9 cellular contexts compared by ENCODE assay signal in genomic region chr10:71736570-71737355, GRCh38. TPM values are rescaled to one million over a fixed set of nuclear protein-coding genes. Genes with fewer than 3 reads are reported as not detected.
DNase-seq lines count a peak whose midpoint lies in the region; ATAC-seq and TF ChIP-seq lines count a peak whose summit lies in the region.
"Had no signal": no experiment of that assay in that cellular context is flagged by ENCODE, and none has a peak within 500 bp of the region (broad histone marks: within the 10 kb centered on the region; RNA-seq: fewer than 3 reads in every experiment).

No MANE protein-coding gene starts in this region.

- peak overlapping the region; percentile 98 for H3K27ac Mint-ChIP-seq in activated CD4-positive, alpha-beta memory T cell treated with anti-CD3 and anti-CD28 coated beads for 36 hours
- peak overlapping the region; percentile 59 for H3K27ac Mint-ChIP-seq in type B pancreatic cell

- intact Hi-C loops in activated CD4-positive, alpha-beta memory T cell treated with anti-CD3 and anti-CD28 coated beads for 36 hours (cut with micrococcal nuclease) = loop anchor here (1.0 to 5.0 kb wide), 4 partner anchors 9 to 39 kb away; no protein-coding TSS in a partner anchor
- intact Hi-C loops in left lung (cut with DNase I) = no loop called here

- H3K4me3 ChIP-seq in left lung = no peak overlapping the region

- no peaks in the 10 kb centered on the region for H3K9me3 Mint-ChIP-seq in activated T-cell treated with anti-CD3 and anti-CD28 coated beads, Interleukin-2, amount 50 U/mL, for 4 hours
- H3K9me3 Mint-ChIP-seq in activated CD4-positive, alpha-beta memory T cell treated with anti-CD3 and anti-CD28 coated beads for 36 hours = no peaks in the 10 kb centered on the region
- H3K9me3 Mint-ChIP-seq in type B pancreatic cell = no peaks in the 10 kb centered on the region

- CTCF ChIA-PET in activated CD4-positive, alpha-beta memory T cell treated with anti-CD3 and anti-CD28 coated beads for 36 hours (lab: Charles Lee) = interaction anchor here (1.1 to 3.3 kb wide), 8 partner anchors 10 to 33 kb away, joined by 3 to 30 read pairs (median 4); no protein-coding TSS in a partner anchor

- H3K4me3 Mint-ChIP-seq in activated T-cell treated with anti-CD3 and anti-CD28 coated beads, Interleukin-2, amount 50 U/mL, for 4 hours = peak overlapping the region; percentile 33
- H3K4me3 Mint-ChIP-seq in activated CD4-positive, alpha-beta memory T cell treated with anti-CD3 and anti-CD28 coated beads for 36 hours = peak overlapping the region; percentile 60
- H3K4me3 Mint-ChIP-seq in type B pancreatic cell = no peak overlapping the region

- H3K9me3 ChIP-seq in left lung = no peaks in the 10 kb centered on the region

- peaks cover 23 to 84% of the 10 kb centered on the region in 2 donors for H3K4me1 ChIP-seq in left lung

- peak overlapping the region; percentile 33 to 89 for H3K27ac ChIP-seq in left lung

- peaks cover 99% of the 10 kb centered on the region for H3K4me1 Mint-ChIP-seq in activated T-cell treated with anti-CD3 and anti-CD28 coated beads, Interleukin-2, amount 50 U/mL, for 4 hours (ENCODE audit: low read depth)
- peaks cover 95% of the 10 kb centered on the region for H3K4me1 Mint-ChIP-seq in activated CD4-positive, alpha-beta memory T cell treated with anti-CD3 and anti-CD28 coated beads for 36 hours (ENCODE audit: low read depth)
- peaks cover 19% of the 10 kb centered on the region for H3K4me1 Mint-ChIP-seq in type B pancreatic cell (ENCODE audit: unreplicated experiment)

- no peaks in the 10 kb centered on the region for H3K27me3 ChIP-seq in left lung

- POLR2A ChIA-PET in activated CD4-positive, alpha-beta memory T cell treated with anti-CD3 and anti-CD28 coated beads for 36 hours (lab: Charles Lee) = interaction anchor here (0.9 to 3.9 kb wide), 8 partner anchors 9 to 37 kb away, joined by 3 to 36 read pairs (median 6); partner anchors contain the start of gene VSIR

- ATAC-seq in activated T-cell treated with anti-CD3 and anti-CD28 coated beads, Interleukin-2, amount 50 U/mL, for 4 hours = peak; percentile 11 to 15
- peak; percentile 60 for ATAC-seq in left lung
- no peak for ATAC-seq in HG02885 (IDR thresholded peaks at IDR 0.05; ENCODE audit: poor library complexity, unreplicated experiment)

- H3K36me3 ChIP-seq in left lung = no peaks in the 10 kb centered on the region

- TF ChIP-seq CTCF in left lung (IDR thresholded peaks at IDR 0.05) = no peak
- TF ChIP-seq CTCF in type B pancreatic cell (conservative IDR thresholded peaks at IDR 0.05) = no peak

- no peaks in the 10 kb centered on the region for H3K27me3 Mint-ChIP-seq in activated T-cell treated with anti-CD3 and anti-CD28 coated beads, Interleukin-2, amount 50 U/mL, for 4 hours (ENCODE audit: low read depth)
- no peaks in the 10 kb centered on the region for H3K27me3 Mint-ChIP-seq in activated CD4-positive, alpha-beta memory T cell treated with anti-CD3 and anti-CD28 coated beads for 36 hours
- H3K27me3 Mint-ChIP-seq in type B pancreatic cell = no peaks in the 10 kb centered on the region

- DNase-seq in activated T-cell treated with anti-CD3 and anti-CD28 coated beads, Interleukin-2, amount 50 U/mL, for 4 hours = no peak
- DNase-seq in activated T-cell treated with anti-CD3 and anti-CD28 coated beads for 4 hours (no peak), left lung (no peak), type B pancreatic cell (ENCODE audit: extremely low spot score, unreplicated experiment) (no peak), ureter (ENCODE audit: low spot score) (no peak), COR-L47 (lab: John Stamatoyannopoulos, UW) (no peak)
- no peak for DNase-seq in activated CD4-positive, alpha-beta memory T cell treated with anti-CD3 and anti-CD28 coated beads for 36 hours

- H3K36me3 Mint-ChIP-seq in activated T-cell treated with anti-CD3 and anti-CD28 coated beads, Interleukin-2, amount 50 U/mL, for 4 hours (ENCODE audit: insufficient read depth) = peaks cover 2% of the 10 kb centered on the region
- no peaks in the 10 kb centered on the region for H3K36me3 Mint-ChIP-seq in activated CD4-positive, alpha-beta memory T cell treated with anti-CD3 and anti-CD28 coated beads for 36 hours
- H3K36me3 Mint-ChIP-seq in type B pancreatic cell = no peaks in the 10 kb centered on the region

RNA-seq across cellular contexts. Expression of gene C10orf105, which starts 17.2 kb away (rescaled TPM):
- under 1 TPM; 0.05 to 0.28 (median 0.18) TPM for total RNA-seq in activated T-cell treated with anti-CD3 and anti-CD28 coated beads, Interleukin-2, amount 50 U/mL, for 4 hours
- total RNA-seq in activated CD4-positive, alpha-beta memory T cell treated with anti-CD3 and anti-CD28 coated beads for 36 hours = under 1 TPM; 0.63 to 0.76 TPM
- total RNA-seq in left lung (1 to 10 TPM in 1 of 2 donors, under 1 TPM in 1; 0.17 to 1.0 TPM), type B pancreatic cell (ENCODE audit: low replicate concordance) (0.31 TPM in 1 of 2 replicates, not detected in the other), ureter (0.34 TPM)
- total RNA-seq: cardiac septum had no signal

RNA-seq across cellular contexts. Expression of gene VSIR, which starts 36.6 kb away (rescaled TPM):
- total RNA-seq in activated T-cell treated with anti-CD3 and anti-CD28 coated beads, Interleukin-2, amount 50 U/mL, for 4 hours = 100 to 1,000 TPM; 238 to 274 (median 240) TPM
- 100 to 1,000 TPM; 112 TPM for total RNA-seq in activated CD4-positive, alpha-beta memory T cell treated with anti-CD3 and anti-CD28 coated beads for 36 hours
- total RNA-seq in left lung = 100 to 1,000 TPM in 1 of 2 donors, 10 to 100 TPM in 1; 46.7 to 133 TPM
- total RNA-seq in type B pancreatic cell (ENCODE audit: low replicate concordance) = 47.0 and 82.1 TPM in 2 replicates
- total RNA-seq in ureter = 65.6 TPM
